30 cellular contexts compared by ENCODE assay signal in the genomic region with DNA sequence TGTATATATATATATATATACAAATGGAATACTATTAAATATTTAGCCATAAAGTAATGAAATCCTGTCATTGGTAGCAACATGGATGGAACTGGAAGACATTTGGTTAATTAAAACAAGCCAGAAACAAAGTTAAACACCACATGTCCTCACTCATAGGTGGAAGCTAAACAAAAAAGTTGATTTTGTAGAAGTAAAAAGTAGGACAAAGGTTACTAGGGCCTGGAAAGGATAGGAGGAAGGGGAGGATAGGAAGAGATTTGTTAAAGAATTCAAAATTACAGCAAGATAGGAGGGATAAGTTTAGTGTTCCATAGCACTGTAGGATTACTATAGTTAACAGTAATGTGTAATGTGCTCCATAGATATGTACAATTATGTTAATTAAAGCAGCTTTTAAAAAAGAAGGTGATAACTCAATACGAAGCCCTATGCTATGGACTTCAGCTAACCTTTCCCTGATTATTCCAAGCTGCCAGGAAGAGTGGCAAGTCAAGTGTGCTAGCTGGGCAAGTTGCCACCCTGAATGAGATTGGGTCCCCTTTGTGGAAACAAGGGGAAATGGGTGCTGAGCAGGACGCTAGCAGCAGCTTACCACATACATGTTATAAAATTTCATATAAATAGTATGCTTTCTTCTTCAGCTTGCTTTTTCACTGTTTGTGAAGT. TPM values are rescaled to one million over a fixed set of nuclear protein-coding genes. Genes with fewer than 3 reads are reported as not detected.
DNase-seq lines count a peak whose midpoint lies in the region; ATAC-seq and TF ChIP-seq lines count a peak whose summit lies in the region.
"Had no signal": no experiment of that assay in that cellular context is flagged by ENCODE, and none has a peak within 500 bp of the region (broad histone marks: within the 10 kb centered on the region; RNA-seq: fewer than 3 reads in every experiment).

No MANE protein-coding gene starts in this region.

- H2AFZ ChIP-seq in smooth muscle cell (ENCODE audit: low read depth): no peak overlapping the region

- H3K27me3 ChIP-seq in left lung (no peaks in the 10 kb centered on the region), smooth muscle cell (ENCODE audit: low read depth) (no peaks in the 10 kb centered on the region)
- H3K27me3 ChIP-seq: esophagus muscularis mucosa, spleen, suprapubic skin, vagina had no signal

- DNase-seq in NCI-H1105 treated with DMSO at 0.1 percent for 48 hours (lab: John Stamatoyannopoulos, UW): peak; percentile 12
- no peak for DNase-seq in NCI-H1105 (lab: John Stamatoyannopoulos, UW)
- DNase-seq in NCI-H1092 treated with DMSO at 0.1 percent for 48 hours (lab: John Stamatoyannopoulos, UW): peak; percentile 25
- peak in 1 of 2 donors; percentile 42 for DNase-seq in left lung
- no peak for DNase-seq in smooth muscle cell (lab: John Stamatoyannopoulos, UW; ENCODE audit: unreplicated experiment)
- no peak for DNase-seq in EL
- DNase-seq: activated CD4-positive, alpha-beta T cell treated with anti-CD3 and anti-CD28 coated beads for 36 hours; activated CD8-positive, alpha-beta memory T cell treated with anti-CD3 and anti-CD28 coated beads for 24 hours; activated effector memory CD4-positive, alpha-beta T cell treated with Interleukin-2 at 50 U/mL for 16 hours; activated naive CD8-positive, alpha-beta T cell treated with anti-CD3 and anti-CD28 coated beads, Interleukin-2, amount 10 ng/mL, durations not matched to agents 7 days and 5 days; central memory CD4-positive, alpha-beta T cell; endodermal cell; foreskin keratinocyte; GOT3; Kasumi-1; midbrain; MV-4-11; naive thymus-derived CD8-positive, alpha-beta T cell; NCI-H1694 treated with DMSO at 0.1 percent for 48 hours; NCI-H446 treated with DMSO at 0.1 percent for 48 hours; spleen; stimulated activated CD4-positive, alpha-beta T cell treated with anti-CD3 and anti-CD28 coated beads, Interleukin-4, amount 100 ng/mL, for 1 hour; T-helper 17 cell had no signal

- H3K4me3 ChIP-seq in left lung (no peak overlapping the region), smooth muscle cell (no peak overlapping the region)
- H3K4me3 ChIP-seq: esophagus muscularis mucosa, spleen, suprapubic skin, vagina had no signal

- no peaks in the 10 kb centered on the region for H3F3A ChIP-seq in smooth muscle cell (ENCODE audit: low read depth)

- peak; percentile 67 for ATAC-seq in left lung
- ATAC-seq in GM21381 (IDR thresholded peaks at IDR 0.05; ENCODE audit: unreplicated experiment): no peak
- ATAC-seq in HG02763 (IDR thresholded peaks at IDR 0.05; ENCODE audit: unreplicated experiment): no peak
- ATAC-seq: activated CD4-positive, alpha-beta T cell treated with anti-CD3 and anti-CD28 coated beads for 36 hours; foreskin keratinocyte; naive thymus-derived CD8-positive, alpha-beta T cell; SK-N-SH treated with all-trans-retinoic acid at 6 μM for 48 hours; T-helper 17 cell had no signal

- TF ChIP-seq CTCF in left lung (IDR thresholded peaks at IDR 0.05): no peak
- no peak for TF ChIP-seq CTCF in smooth muscle cell (IDR thresholded peaks at IDR 0.05; ENCODE audit: borderline replicate concordance, insufficient read depth, poor library complexity, severe bottlenecking)

- no peak overlapping the region for H3K9ac ChIP-seq in smooth muscle cell (ENCODE audit: low read depth)

- H3K4me1 ChIP-seq in left lung (peaks cover 16 to 58% of the 10 kb centered on the region in 2 donors), smooth muscle cell (ENCODE audit: low read depth) (peaks cover 33% of the 10 kb centered on the region)
- H3K4me1 ChIP-seq: foreskin keratinocyte had no signal

- WGBS in smooth muscle cell (ENCODE audit: low lambda C conversion rate): 84% methylated on average over 2 of the region's 2 CpGs

- no peak overlapping the region for H3K4me2 ChIP-seq in smooth muscle cell

- H3K27ac ChIP-seq in left lung (no peak overlapping the region), smooth muscle cell (ENCODE audit: low read depth) (peak overlapping the region; percentile 11)
- H3K27ac ChIP-seq: 22Rv1, foreskin keratinocyte, suprapubic skin, vagina had no signal

- H3K79me2 ChIP-seq in smooth muscle cell (ENCODE audit: low read depth): peaks cover 63% of the 10 kb centered on the region

- H4K20me1 ChIP-seq in smooth muscle cell (ENCODE audit: low read depth): no peaks in the 10 kb centered on the region

- H3K9me3 ChIP-seq in left lung: no peaks in the 10 kb centered on the region
- H3K9me3 ChIP-seq in smooth muscle cell (replicated peaks; ENCODE audit: low read depth): no peaks in the 10 kb centered on the region
- H3K9me3 ChIP-seq: esophagus muscularis mucosa, spleen, suprapubic skin, vagina had no signal

- H3K36me3 ChIP-seq in left lung: no peaks in the 10 kb centered on the region
- no peaks in the 10 kb centered on the region for H3K36me3 ChIP-seq in smooth muscle cell (ENCODE audit: low read depth)
- H3K36me3 ChIP-seq: esophagus muscularis mucosa, spleen, suprapubic skin, vagina had no signal

- intact Hi-C loops in left lung (cut with DNase I): no loop called here

RNA-seq across cellular contexts. Expression of a gene that starts 12.3 kb away (rescaled TPM):
- 10 to 100 TPM; 21.5 to 42.8 TPM for total RNA-seq in left lung
- total RNA-seq in smooth muscle cell: 9.4 and 13.0 TPM in 2 replicates
- 4.6 and 5.1 TPM in 2 replicates for polyA plus RNA-seq in smooth muscle cell
- polyA plus RNA-seq: naive thymus-derived CD8-positive, alpha-beta T cell had no signal

RNA-seq across cellular contexts. Expression of a gene that starts 26.8 kb away (rescaled TPM):
- total RNA-seq in left lung (10 to 100 TPM; 22.3 to 35.0 TPM), smooth muscle cell (33.8 and 39.7 TPM in 2 replicates)
- 8.4 and 11.9 TPM in 2 replicates for polyA plus RNA-seq in smooth muscle cell

Comparison
In these comparisons a context has a peak if more than half of its experiments do, and no peak if none do; other contexts are left out.
1. DNase-seq: peak in NCI-H1105 treated with DMSO at 0.1 percent for 48 hours (single experiment) and NCI-H1092 treated with DMSO at 0.1 percent for 48 hours (single experiment); none in NCI-H1105 (single experiment), smooth muscle cell (single experiment) and EL (single experiment).